Comparison of ENCODE assay signal across 16 cellular contexts in genomic region chr6:152701081-152701862, GRCh38. TPM values are rescaled to one million over a fixed set of nuclear protein-coding genes. Genes with fewer than 3 reads are reported as not detected.
DNase-seq lines count a peak whose midpoint lies in the region; TF ChIP-seq lines count a peak whose summit lies in the region.
"Had no signal": no experiment of that assay in that cellular context is flagged by ENCODE, and none has a peak within 500 bp of the region (broad histone marks: within the 10 kb centered on the region; RNA-seq: fewer than 3 reads in every experiment).

No MANE protein-coding gene starts in this region.

- H3K4me1 ChIP-seq in OCI-LY3 (ENCODE audit: low read length) (no peaks in the 10 kb centered on the region), mesendoderm (ENCODE audit: control insufficient read depth, low read depth, low read length) (peaks cover 2% of the 10 kb centered on the region), suprapubic skin (no peaks in the 10 kb centered on the region), breast epithelium (no peaks in the 10 kb centered on the region)

- H3K9ac ChIP-seq in OCI-LY3 (ENCODE audit: low read length) (no peak overlapping the region), mesendoderm (ENCODE audit: low read length) (no peak overlapping the region)
- H3K9ac ChIP-seq: KMS-11 had no signal

- no peak overlapping the region for H3K23ac ChIP-seq in mesendoderm (ENCODE audit: low read length)

- H3K36me3 ChIP-seq in OCI-LY3 (replicated peaks; ENCODE audit: low read depth, low read length) (no peaks in the 10 kb centered on the region), mesendoderm (ENCODE audit: control insufficient read depth, insufficient read depth, low read length) (no peaks in the 10 kb centered on the region), suprapubic skin (no peaks in the 10 kb centered on the region), breast epithelium (no peaks in the 10 kb centered on the region)

- H3K4me2 ChIP-seq in OCI-LY3 (ENCODE audit: low read length) (no peak overlapping the region), mesendoderm (ENCODE audit: low read length) (no peak overlapping the region)
- H3K4me2 ChIP-seq: KMS-11 had no signal

- H2AFZ ChIP-seq in OCI-LY3 (ENCODE audit: low read depth, low read length), result no peak overlapping the region

- no peak overlapping the region for H2AK5ac ChIP-seq in mesendoderm (ENCODE audit: low read length)

- no peak overlapping the region for H4K5ac ChIP-seq in mesendoderm (ENCODE audit: low read length)

- peak; percentile 75 for DNase-seq in EH (ENCODE audit: low read depth)
- DNase-seq in coronary artery (ENCODE audit: low spot score), result no peak
- peak; percentile 46 for DNase-seq in mesendoderm
- no peak for DNase-seq in lower leg skin (ENCODE audit: low spot score in 2 of 2)
- DNase-seq in suprapubic skin (ENCODE audit: low spot score in 2 of 2), result no peak
- no peak for DNase-seq in breast epithelium (ENCODE audit: low spot score in 2 of 2)
- no peak for DNase-seq in activated CD4-positive, alpha-beta T cell treated with anti-CD3 and anti-CD28 coated beads, Interleukin-2, amount 50 U/mL, for 1 hour
- DNase-seq: activated CD4-positive, alpha-beta memory T cell treated with anti-CD3 and anti-CD28 coated beads for 36 hours; activated gamma-delta T cell; NCI-H1930; stimulated activated CD4-positive, alpha-beta T cell treated with anti-CD3 and anti-CD28 coated beads, Interleukin-4, amount 100 ng/mL, for 24 hours; T-helper 17 cell had no signal

- no peaks in the 10 kb centered on the region for H4K20me1 ChIP-seq in OCI-LY3 (ENCODE audit: insufficient read depth, low read length)

- H2BK15ac ChIP-seq in mesendoderm (replicated peaks; ENCODE audit: low read depth), result no peak overlapping the region

- no peak overlapping the region for H3K4ac ChIP-seq in mesendoderm (ENCODE audit: low read depth, low read length)

- no peak overlapping the region for H2BK5ac ChIP-seq in mesendoderm (ENCODE audit: low read length)

- peak overlapping the region; percentile 1 for H3K18ac ChIP-seq in mesendoderm (ENCODE audit: low read length)

- H3K79me2 ChIP-seq in OCI-LY3 (ENCODE audit: low read length) (no peaks in the 10 kb centered on the region), mesendoderm (ENCODE audit: control insufficient read depth, insufficient read depth, low read length) (no peaks in the 10 kb centered on the region)

- no CpG with 5 or more reads among the region's 7 CpGs for WGBS in mesendoderm (ENCODE audit: extremely low coverage, insufficient coverage, low lambda C conversion rate)
- 27 to 29% methylated on average over 7 of the region's 7 CpGs for WGBS in lower leg skin, 2 donors
- 34% methylated on average over 7 of the region's 7 CpGs for WGBS in suprapubic skin

- H3K27ac ChIP-seq in OCI-LY3 (ENCODE audit: low read length), result no peak overlapping the region
- peak overlapping the region in 1 of 2 donors; percentile 27 for H3K27ac ChIP-seq in coronary artery
- H3K27ac ChIP-seq in mesendoderm (ENCODE audit: low read depth, low read length), result no peak overlapping the region
- no peak overlapping the region for H3K27ac ChIP-seq in suprapubic skin
- H3K27ac ChIP-seq in breast epithelium, result peak overlapping the region in 1 of 2 donors; percentile 21
- H3K27ac ChIP-seq: KMS-11 had no signal

- H3K4me3 ChIP-seq in OCI-LY3 (ENCODE audit: low read length) (no peak overlapping the region), coronary artery (peak overlapping the region; percentile 10), mesendoderm (ENCODE audit: low read length) (no peak overlapping the region), lower leg skin (ENCODE audit: low read depth, poor library complexity, severe bottlenecking) (no peak overlapping the region), suprapubic skin (no peak overlapping the region), breast epithelium (peak overlapping the region in 1 of 3 donors; percentile 39)

- peak overlapping the region; percentile 3 for H3K56ac ChIP-seq in mesendoderm (ENCODE audit: low read length)

- no peak for TF ChIP-seq POLR2A in lower leg skin (IDR thresholded peaks at IDR 0.05)
- no peak for TF ChIP-seq POLR2A in suprapubic skin (IDR thresholded peaks at IDR 0.05)
- TF ChIP-seq POLR2A in breast epithelium (IDR thresholded peaks at IDR 0.05), result no peak

- H3K79me1 ChIP-seq in mesendoderm (ENCODE audit: low read length), result no peaks in the 10 kb centered on the region

- intact Hi-C loops in lower leg skin (cut with DNase I; ENCODE audit: low total_unique reads) (no loop called here), breast epithelium (cut with DNase I; ENCODE audit: low total_unique reads) (no loop called here)

- H3K27me3 ChIP-seq in OCI-LY3 (ENCODE audit: low read depth, low read length) (peaks cover 7% of the 10 kb centered on the region; the same call in 1 of the 2 replicates), mesendoderm (ENCODE audit: insufficient read depth, low read length, poor library complexity) (no peaks in the 10 kb centered on the region), suprapubic skin (peaks cover 3% of the 10 kb centered on the region), breast epithelium (no peaks in the 10 kb centered on the region)

- no peak for TF ChIP-seq EP300 in suprapubic skin (IDR thresholded peaks at IDR 0.05)

- 0 out of 2 replicates have a peak, but pooled peaks have one; percentile 6 for TF ChIP-seq CTCF in OCI-LY3 (IDR thresholded peaks at IDR 0.05; ENCODE audit: low read depth, low read length)
- no peak for TF ChIP-seq CTCF in coronary artery (IDR thresholded peaks at IDR 0.05)
- TF ChIP-seq CTCF in lower leg skin (IDR thresholded peaks at IDR 0.05), result no peak
- no peak for TF ChIP-seq CTCF in suprapubic skin (IDR thresholded peaks at IDR 0.05)
- no peak for TF ChIP-seq CTCF in breast epithelium (IDR thresholded peaks at IDR 0.05)

- H4K8ac ChIP-seq in mesendoderm (ENCODE audit: low read depth, low read length), result peak overlapping the region; percentile 56

- H3K9me3 ChIP-seq in OCI-LY3 (ENCODE audit: insufficient read depth, low read length) (no peaks in the 10 kb centered on the region), suprapubic skin (no peaks in the 10 kb centered on the region), breast epithelium (no peaks in the 10 kb centered on the region)

- no peak overlapping the region for H2BK120ac ChIP-seq in mesendoderm (ENCODE audit: low read depth, low read length)

RNA-seq across cellular contexts. Expression of gene MYCT1, which starts 3.6 kb away (rescaled TPM):
- 7.0 TPM for polyA plus RNA-seq in mesendoderm (2013, experiment 1 of 2)
- 6.2 TPM for polyA plus RNA-seq in mesendoderm (2013, experiment 2 of 2)
- 1 to 10 TPM; 2.1 to 6.3 (median 3.9) TPM for total RNA-seq in lower leg skin
- total RNA-seq in suprapubic skin, result 1 to 10 TPM; 2.0 to 5.8 (median 3.4) TPM
- total RNA-seq in breast epithelium, result 10 to 100 TPM in 2 of 3 donors, 1 to 10 TPM in 1; 6.6 to 16.4 (median 12.5) TPM
- total RNA-seq: activated CD4-positive, alpha-beta memory T cell treated with anti-CD3 and anti-CD28 coated beads for 36 hours had no signal
- polyA plus RNA-seq: CD14-positive monocyte had no signal

RNA-seq across cellular contexts. Expression of gene VIP, which starts 49.3 kb away (rescaled TPM):
- 0.03 TPM for polyA plus RNA-seq in mesendoderm (2013, experiment 1 of 2)
- not detected for polyA plus RNA-seq in mesendoderm (2013, experiment 2 of 2)
- total RNA-seq in lower leg skin, result under 1 TPM in 2 of 4 donors, not detected in 2; 0.13 to 0.98 TPM
- total RNA-seq in suprapubic skin, result under 1 TPM in 1 of 4 donors, not detected in 3; 0.48 TPM
- 1 to 10 TPM in 1 of 3 donors, under 1 TPM in 2; 0.48 to 1.5 (median 0.98) TPM for total RNA-seq in breast epithelium
- total RNA-seq: activated CD4-positive, alpha-beta memory T cell treated with anti-CD3 and anti-CD28 coated beads for 36 hours; fibroblast of villous mesenchyme; T-helper 17 cell had no signal
- polyA plus RNA-seq: CD14-positive monocyte had no signal

Comparison
In these comparisons a context has a peak if more than half of its experiments do, and no peak if none do; other contexts are left out.
1. DNase-seq: peak in EH (single experiment) and mesendoderm (single experiment); none in coronary artery (single experiment), lower leg skin (0 of 2), suprapubic skin (0 of 2), breast epithelium (0 of 2) and activated CD4-positive, alpha-beta T cell treated with anti-CD3 and anti-CD28 coated beads, Interleukin-2, amount 50 U/mL, for 1 hour (single experiment).